In the genomic region with DNA sequence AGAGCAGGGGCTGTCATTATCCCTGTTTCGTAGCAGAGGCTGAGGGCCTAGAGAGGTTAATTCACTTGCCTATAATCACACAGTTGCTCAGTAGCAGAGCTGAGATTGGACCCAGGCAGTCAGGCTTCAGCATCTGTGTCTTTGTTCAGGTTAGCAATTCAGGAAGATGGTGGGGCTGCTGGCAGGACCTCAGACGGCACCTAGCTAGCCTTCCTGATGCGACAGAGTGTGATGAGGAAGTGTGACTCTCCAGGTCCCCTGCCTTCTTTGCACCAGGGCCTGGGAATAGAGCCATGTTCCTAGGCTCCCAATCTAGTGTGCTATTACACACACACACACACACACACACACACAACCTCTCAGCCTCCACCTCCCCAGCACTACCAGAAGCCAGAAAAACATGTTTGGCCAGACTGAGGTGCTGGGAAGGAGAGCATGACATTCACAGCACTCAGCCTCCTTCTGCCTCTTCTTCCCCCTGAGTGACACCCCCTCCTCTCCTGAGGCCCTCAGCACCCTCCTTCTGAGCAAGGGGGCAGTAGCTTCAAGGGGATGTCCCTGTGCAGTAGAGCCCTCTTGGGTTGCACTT, we compare ENCODE assay signal across 21 cellular contexts.
"Had no signal": no experiment of that assay in that cellular context is flagged by ENCODE, and none has a peak within 500 bp of the region (broad histone marks: within the 10 kb centered on the region; RNA-seq: fewer than 3 reads in every experiment).

No MANE protein-coding gene starts in this region.

- H3K4me1 ChIP-seq: heart left ventricle, psoas muscle, right atrium auricular region, tibial artery had no signal

- ATAC-seq: activated CD4-positive, alpha-beta T cell treated with anti-CD3 and anti-CD28 coated beads for 36 hours; heart left ventricle; psoas muscle; stimulated activated naive CD8-positive, alpha-beta T cell treated with anti-CD3 and anti-CD28 coated beads, Interleukin-15, Interleukin-2, amounts not matched to agents 100 U/mL and 50 U/mL, for 24 hours; WTC11 had no signal

- H3K36me3 ChIP-seq: heart left ventricle, right atrium auricular region, tibial artery had no signal

- H3K27ac ChIP-seq: coronary artery, heart left ventricle, psoas muscle, right atrium auricular region, tibial artery had no signal

- DNase-seq: activated CD4-positive, alpha-beta T cell treated with anti-CD3 and anti-CD28 coated beads for 36 hours; activated CD4-positive, alpha-beta T cell treated with anti-CD3 and anti-CD28 coated beads, Interleukin-2, amount 50 U/mL, for 4 hours; activated CD8-positive, alpha-beta memory T cell treated with anti-CD3 and anti-CD28 coated beads for 24 hours; activated CD8-positive, alpha-beta memory T cell treated with anti-CD3 and anti-CD28 coated beads, Interleukin-2, amount 50 U/mL, for 4 hours; activated naive CD4-positive, alpha-beta T cell treated with Interleukin-2 at 50 U/mL for 16 hours; activated naive CD8-positive, alpha-beta T cell treated with anti-CD3 and anti-CD28 coated beads, Interleukin-2, amount 10 ng/mL, durations not matched to agents 7 days and 5 days; activated T-cell treated with anti-CD3 and anti-CD28 coated beads, Interleukin-2, amount 50 U/mL, for 24 hours; amniotic stem cell; cerebellar nuclear complex; heart left ventricle; mesenchymal stem cell; psoas muscle; stimulated activated CD4-positive, alpha-beta T cell treated with anti-CD3 and anti-CD28 coated beads, Interleukin-4, amount 100 ng/mL, for 24 hours; stimulated activated naive CD8-positive, alpha-beta T cell treated with anti-CD3 and anti-CD28 coated beads, Interleukin-15, Interleukin-2, amounts not matched to agents 100 U/mL and 50 U/mL, for 24 hours; T-helper 9 cell; tibial artery had no signal

- H3K27me3 ChIP-seq: right atrium auricular region had no signal

- FAIRE-seq: bronchial epithelial cell, islet of Langerhans had no signal

- H3K4me3 ChIP-seq: coronary artery, heart left ventricle, psoas muscle, right atrium auricular region, tibial artery had no signal

- H3K9me3 ChIP-seq: heart left ventricle, psoas muscle, right atrium auricular region, tibial artery had no signal
